10 cellular contexts compared by ENCODE assay signal in genomic region chr3:138308783-138309182, GRCh38. TPM values are rescaled to one million over a fixed set of nuclear protein-coding genes. Genes with fewer than 3 reads are reported as not detected.
"Had no signal": no experiment of that assay in that cellular context is flagged by ENCODE, and none has a peak within 500 bp of the region (broad histone marks: within the 10 kb centered on the region; RNA-seq: fewer than 3 reads in every experiment).

No MANE protein-coding gene starts in this region.

- DNase-seq: H9, HCEC 1CT, IMR-90, KBM-7 had no signal

- FAIRE-seq: H1, H54 had no signal

- H3K27ac ChIP-seq: HL-60, KMS-11 had no signal

- H2AFZ ChIP-seq: GM23338 had no signal

- H3K9ac ChIP-seq: KMS-11 had no signal

- H3K4me3 ChIP-seq: GM23338 had no signal

- ATAC-seq: GM23338 had no signal

- H3K4me2 ChIP-seq: GM23338, KMS-11 had no signal

RNA-seq across cellular contexts. Expression of gene NME9, which starts 20.9 kb away (rescaled TPM):
- total RNA-seq: H1, H9, HT1080, IMR-90 had no signal
- polyA plus RNA-seq: IMR-90 had no signal
